Comparison of ENCODE assay signal across 22 cellular contexts in the genomic region with DNA sequence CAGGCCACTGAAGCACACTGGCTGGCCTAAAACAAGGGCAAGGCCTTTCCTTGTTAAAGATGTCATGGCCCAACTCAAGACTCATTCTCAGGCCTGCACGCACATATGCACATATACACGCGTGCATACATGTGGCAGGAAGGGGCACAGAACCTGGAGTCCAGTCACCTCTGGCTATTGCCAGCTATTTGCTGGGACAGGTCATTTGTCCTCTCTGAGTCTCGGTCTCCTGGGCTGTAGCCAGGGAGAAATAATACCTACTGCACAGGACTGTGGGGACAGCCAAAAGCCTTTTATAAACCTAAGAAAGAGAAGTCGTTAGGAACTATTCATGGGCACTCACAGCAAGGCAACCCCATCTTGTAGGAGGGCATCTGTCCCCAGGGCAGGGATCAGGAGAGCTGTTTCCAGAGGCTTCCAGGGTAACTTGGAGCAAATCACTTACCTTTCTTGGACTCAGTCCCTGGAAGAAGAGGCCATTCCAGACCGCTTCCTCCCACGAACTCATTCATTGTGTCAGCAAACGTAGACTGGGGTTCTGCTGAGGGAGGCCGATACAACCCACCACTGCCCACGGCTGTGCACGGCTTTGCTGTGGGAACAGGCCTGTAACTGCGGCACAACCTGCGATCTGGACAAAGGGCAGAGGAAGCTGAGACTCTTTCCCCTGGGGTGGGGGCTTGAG. TPM values are rescaled to one million over a fixed set of nuclear protein-coding genes. Genes with fewer than 3 reads are reported as not detected.
DNase-seq lines count a peak whose midpoint lies in the region; ATAC-seq, FAIRE-seq and TF ChIP-seq lines count a peak whose summit lies in the region.
"Had no signal": no experiment of that assay in that cellular context is flagged by ENCODE, and none has a peak within 500 bp of the region (broad histone marks: within the 10 kb centered on the region; RNA-seq: fewer than 3 reads in every experiment).

No MANE protein-coding gene starts in this region.

- H3K27ac ChIP-seq in breast epithelium (peak overlapping the region; percentile 93 to 99), H1 (ENCODE audit: low read depth, low read length) (no peak overlapping the region), psoas muscle (peak overlapping the region; percentile 64), vagina (peak overlapping the region; percentile 80)
- H3K27ac ChIP-seq: 22Rv1 had no signal

- H3K9ac ChIP-seq in H1 (replicated peaks in 1 of 4; ENCODE audit: extremely low read depth in 1 of 4, low read depth in 3 of 4, low read length in 3 of 4): no peak overlapping the region; a peak in 1 of 7 replicates

- no peaks in the 10 kb centered on the region for H3K27me3 ChIP-seq in breast epithelium
- no peaks in the 10 kb centered on the region for H3K27me3 ChIP-seq in H1 (replicated peaks in 1 of 4; ENCODE audit: control insufficient read depth in 3 of 4, extremely low read depth in 1 of 4, insufficient read depth in 3 of 4, low read length in 3 of 4)
- H3K27me3 ChIP-seq in psoas muscle (ENCODE audit: insufficient read depth in 3 of 3, low read length in 2 of 3): no peaks in the 10 kb centered on the region
- no peaks in the 10 kb centered on the region for H3K27me3 ChIP-seq in vagina
- H3K27me3 ChIP-seq: SJSA1 had no signal

- peaks cover 30% of the 10 kb centered on the region for H3K36me3 Mint-ChIP-seq in MCF 10A (ENCODE audit: insufficient read depth, unreplicated experiment)

- H3K36me3 ChIP-seq in breast epithelium (no peaks in the 10 kb centered on the region), H1 (ENCODE audit: control insufficient read depth in 2 of 4, insufficient read depth in 4 of 4, low read length in 3 of 4) (no peaks in the 10 kb centered on the region; a peak in 1 of 8 replicates), psoas muscle (ENCODE audit: insufficient read depth in 1 of 2, low read depth in 1 of 2) (peaks cover 0 to 3% of the 10 kb centered on the region in 2 donors), vagina (no peaks in the 10 kb centered on the region)

- peak overlapping the region; percentile 43 for H2BK120ac ChIP-seq in H1 (replicated peaks; ENCODE audit: low read depth, low read length)

- no peak overlapping the region for H3K27ac Mint-ChIP-seq in MCF 10A (ENCODE audit: low read depth, unreplicated experiment)
- H3K27ac Mint-ChIP-seq: activated naive CD4-positive, alpha-beta T cell treated with anti-CD3 and anti-CD28 coated beads for 36 hours had no signal

- H4K8ac ChIP-seq in H1 (ENCODE audit: extremely low read depth, insufficient read depth, low read length): no peak overlapping the region; the same call in 1 of the 2 replicates

- CTCF ChIA-PET in MCF 10A (lab: Yijun Ruan, JAX): interaction anchor here (0.6 to 2.1 kb wide), 8 partner anchors 11 to 447 kb away, joined by 3 to 20 read pairs (median 4); no protein-coding TSS in a partner anchor
- CTCF ChIA-PET in H1 (lab: Charles Lee; ENCODE audit: partially characterized antibody): interaction anchor here (0.7 to 11.2 kb wide), 13 partner anchors 12 to 344 kb away, joined by 3 to 93 read pairs (median 4); no protein-coding TSS in a partner anchor

- TF ChIP-seq POLR2A in breast epithelium (IDR thresholded peaks at IDR 0.05) (no peak), H1 (IDR thresholded peaks at IDR 0.05; ENCODE audit: control extremely low read depth in 1 of 2, low read depth in 2 of 2, low read length in 2 of 2) (no peak), vagina (IDR thresholded peaks at IDR 0.05) (no peak)

- no peak overlapping the region for H3K14ac ChIP-seq in H1 (ENCODE audit: insufficient read length)

- no TSS peak for BruUV-seq in MCF 10A (replicated peaks; lab: Mats Ljungman, UMichigan)

- no peak for FAIRE-seq in H1 (lab: Jason Lieb, UNC)
- FAIRE-seq: bronchial epithelial cell, endometrium had no signal

- H3K4me1 ChIP-seq in breast epithelium (peaks cover 21 to 31% of the 10 kb centered on the region in 2 donors), H1 (replicated peaks in 1 of 4; ENCODE audit: control insufficient read depth in 3 of 4, insufficient read depth in 4 of 4, low read length in 3 of 4) (peaks cover 5 to 17% (median 7%) of the 10 kb centered on the region in 4 experiments; a peak in 6 of 7 replicates), psoas muscle (peaks cover 32% of the 10 kb centered on the region), vagina (peaks cover 29% of the 10 kb centered on the region)

- no peaks in the 10 kb centered on the region for H4K20me1 ChIP-seq in H1 (replicated peaks in 1 of 2; ENCODE audit: control insufficient read depth in 1 of 2, insufficient read depth in 2 of 2, low read length in 2 of 2)

- no peak overlapping the region for H3K4me3 ChIP-seq in breast epithelium
- no peak overlapping the region for H3K4me3 ChIP-seq in H1 (ENCODE audit: extremely low read depth in 1 of 4, insufficient read depth in 2 of 4, low read depth in 3 of 4, low read length in 4 of 4)
- H3K4me3 ChIP-seq in psoas muscle: no peak overlapping the region
- no peak overlapping the region for H3K4me3 ChIP-seq in vagina
- H3K4me3 ChIP-seq: SJSA1 had no signal

- peak overlapping the region; percentile 55 for H4K5ac ChIP-seq in H1 (ENCODE audit: insufficient read length, low read depth, low read length)

- peak overlapping the region; percentile 90; the same call in 1 of the 2 replicates for H2BK12ac ChIP-seq in H1 (ENCODE audit: low read depth, low read length)

- H3K4ac ChIP-seq in H1 (replicated peaks; ENCODE audit: insufficient read length, low read depth, low read length): no peak overlapping the region

- H2BK5ac ChIP-seq in H1 (ENCODE audit: low read depth, low read length): peak overlapping the region; percentile 27; the same call in 1 of the 2 replicates

- DNase-seq in breast epithelium (ENCODE audit: low spot score in 2 of 2): no peak
- DNase-seq in MCF 10A (ENCODE audit: unreplicated experiment): no peak
- no peak for DNase-seq in H1 (ENCODE audit: low read depth in 1 of 2, low spot score in 2 of 2)
- DNase-seq in psoas muscle: no peak
- no peak for DNase-seq in vagina (ENCODE audit: extremely low spot score in 2 of 2)
- no peak for DNase-seq in activated CD4-positive, CD25-positive, alpha-beta regulatory T cell treated with anti-CD3 and anti-CD28 coated beads, Interleukin-2, amount 50 U/mL, for 72 hours
- DNase-seq in SKM-1 treated with dmso at 0.1 percent for 144 hours (lab: John Stamatoyannopoulos, UW; ENCODE audit: unreplicated experiment): no peak
- DNase-seq: activated CD4-positive, alpha-beta T cell treated with anti-CD3 and anti-CD28 coated beads for 4 hours; activated naive CD4-positive, alpha-beta T cell treated with anti-CD3 and anti-CD28 coated beads for 36 hours; foreskin melanocyte; KBM-7; NCI-H1105; NCI-H226; stimulated activated naive CD4-positive, alpha-beta T cell; T-helper 9 cell had no signal

- POLR2A ChIA-PET in MCF 10A (lab: Yijun Ruan, JAX): interaction anchor here (1.2 to 3.4 kb wide), 6 partner anchors 12 to 308 kb away, joined by 4 to 75 read pairs (median 8); a partner anchor contains a TSS
- POLR2A ChIA-PET in H1 (lab: Charles Lee; ENCODE audit: partially characterized antibody): interaction anchor here (0.8 to 1.4 kb wide), 4 partner anchors 25 to 100 kb away, joined by 3 to 5 read pairs (median 3); a partner anchor contains a TSS

- H3K79me2 ChIP-seq in H1 (ENCODE audit: control insufficient read depth in 1 of 2, insufficient read depth in 2 of 2, low read length in 2 of 2): no peaks in the 10 kb centered on the region

- no peaks in the 10 kb centered on the region for H3K27me3 Mint-ChIP-seq in MCF 10A (ENCODE audit: insufficient read depth, unreplicated experiment)

- no peak overlapping the region for H3K23ac ChIP-seq in H1 (ENCODE audit: insufficient read length)

- 91% methylated on average over 13 of the region's 13 CpGs; no CpG with 5 or more reads in 1 of the 2 experiments for WGBS in H1 (ENCODE audit: extremely low coverage in 1 of 2, insufficient coverage in 1 of 2, insufficient read length in 1 of 2, insufficient replicate concordance in 2 of 2, low coverage in 1 of 2, low lambda C conversion rate in 2 of 2, missing lambda C conversion rate in 1 of 2), 2 experiments
- WGBS in psoas muscle, 3 donors: 67 to 75% (median 72%) methylated on average over 13 of the region's 13 CpGs

- TF ChIP-seq EP300 in H1 (IDR thresholded peaks at IDR 0.05; ENCODE audit: borderline replicate concordance in 1 of 2, low read depth in 2 of 2, low read length in 2 of 2): no peak

- intact Hi-C loops in breast epithelium (cut with DNase I; ENCODE audit: low total_unique reads): no loop called here
- intact Hi-C loops in MCF 10A (cut with micrococcal nuclease): loop anchor here (2.0 to 5.0 kb wide), 2 partner anchors 47 to 105 kb away; a partner anchor contains a TSS
- intact Hi-C loops in psoas muscle (cut with DNase I): no loop called here
- intact Hi-C loops in vagina (cut with DNase I): loop anchor here (10.0 kb wide), 1 partner anchor 337 kb away; no protein-coding TSS in a partner anchor

- ATAC-seq in psoas muscle: peak in 2 of 4 donors; percentile 20 to 43
- no peak for ATAC-seq in HG03460 (IDR thresholded peaks at IDR 0.05; ENCODE audit: unreplicated experiment)

- no peak overlapping the region for H3K56ac ChIP-seq in H1 (replicated peaks; ENCODE audit: insufficient read length, low read depth, low read length)

- no peak for TF ChIP-seq RAD21 in H1 (IDR thresholded peaks at IDR 0.05 in 1 of 2, conservative IDR thresholded peaks at IDR 0.05 in 1 of 2; ENCODE audit: low read depth in 2 of 2, low read length in 2 of 2)

- no peaks in the 10 kb centered on the region; the same call in 1 of the 2 replicates for H3K23me2 ChIP-seq in H1 (ENCODE audit: low read depth, low read length)

- H3K79me1 ChIP-seq in H1 (ENCODE audit: low read depth, low read length): no peaks in the 10 kb centered on the region

- peak overlapping the region; percentile 8; the same call in 1 of the 2 replicates for H2AK5ac ChIP-seq in H1 (ENCODE audit: low read depth, low read length)

- H3K4me2 ChIP-seq in H1 (ENCODE audit: insufficient read depth in 1 of 2, low read depth in 2 of 2, low read length in 2 of 2): peak overlapping the region in 1 of 2 experiments; percentile 4; a peak in 1 of 4 replicates

- H3K4me3 Mint-ChIP-seq in MCF 10A (ENCODE audit: unreplicated experiment): no peak overlapping the region
- H3K4me3 Mint-ChIP-seq: activated naive CD4-positive, alpha-beta T cell treated with anti-CD3 and anti-CD28 coated beads for 36 hours had no signal

- peak overlapping the region; percentile 49 for H4K91ac ChIP-seq in H1 (replicated peaks; ENCODE audit: insufficient read length, low read length)

- no peaks in the 10 kb centered on the region for H3K9me3 Mint-ChIP-seq in MCF 10A (ENCODE audit: unreplicated experiment)
- H3K9me3 Mint-ChIP-seq: activated naive CD4-positive, alpha-beta T cell treated with anti-CD3 and anti-CD28 coated beads for 36 hours had no signal

- H3K18ac ChIP-seq in H1 (ENCODE audit: extremely low read depth, low read length): peak overlapping the region; percentile 15; the same call in 1 of the 2 replicates

- no peak for TF ChIP-seq CTCF in breast epithelium (IDR thresholded peaks at IDR 0.05)
- no peak for TF ChIP-seq CTCF in MCF 10A (IDR thresholded peaks at IDR 0.05; ENCODE audit: unreplicated experiment)
- no peak for TF ChIP-seq CTCF in H1 (IDR thresholded peaks at IDR 0.05; ENCODE audit: control extremely low read depth in 1 of 3, insufficient read depth in 1 of 3, low read depth in 1 of 3, low read length in 3 of 3)
- TF ChIP-seq CTCF in psoas muscle (IDR thresholded peaks at IDR 0.05): no peak
- no peak for TF ChIP-seq CTCF in vagina (IDR thresholded peaks at IDR 0.05)

- no peak overlapping the region for H2AFZ ChIP-seq in H1 (ENCODE audit: low read length)

- peak overlapping the region; percentile 75; the same call in 1 of the 2 replicates for H2BK20ac ChIP-seq in H1 (ENCODE audit: low read length)

- no peaks in the 10 kb centered on the region for H3K9me3 ChIP-seq in breast epithelium
- H3K9me3 ChIP-seq in H1 (ENCODE audit: insufficient read depth in 2 of 2, low read depth in 1 of 2, low read length in 1 of 2): no peaks in the 10 kb centered on the region
- H3K9me3 ChIP-seq in psoas muscle: no peaks in the 10 kb centered on the region
- no peaks in the 10 kb centered on the region for H3K9me3 ChIP-seq in vagina
- H3K9me3 ChIP-seq: SJSA1 had no signal

- peaks cover 42% of the 10 kb centered on the region for H3K4me1 Mint-ChIP-seq in MCF 10A (ENCODE audit: insufficient read depth, unreplicated experiment)

- H2BK15ac ChIP-seq in H1 (ENCODE audit: low read length): peak overlapping the region; percentile 81; the same call in 1 of the 2 replicates

RNA-seq across cellular contexts. Expression of a gene that starts 41.1 kb away (rescaled TPM):
- under 1 TPM in 1 of 3 donors, not detected in 2; 0.15 TPM for total RNA-seq in breast epithelium
- total RNA-seq in MCF 10A (2022): not detected in 2 replicates
- total RNA-seq in H1 (2021; fragmentation: NEBNext Ultra II Directional; extraction: Animal tissue kit (Norgen Biotek cat#: 25700)): not detected in 2 replicates
- polyA plus RNA-seq in H1 (2011; rRNA removed): not detected in 2 replicates
- polyA plus RNA-seq in H1 (2011; cell fraction: cytosol; rRNA removed): not detected
- not detected for polyA plus RNA-seq in H1 (2011; cell fraction: nucleus; rRNA removed)
- not detected in 4 replicates for polyA plus RNA-seq in H1 (2012, experiment 1 of 2)
- polyA plus RNA-seq in H1 (2012, experiment 2 of 2): not detected
- not detected for polyA plus RNA-seq in H1 (2013, experiment 1 of 2)
- polyA plus RNA-seq in H1 (2013, experiment 2 of 2): not detected
- polyA minus RNA-seq in H1 (2011; rRNA and poly(A)+ RNA removed): not detected in 2 replicates
- not detected for polyA minus RNA-seq in H1 (2011; cell fraction: cytosol; rRNA and poly(A)+ RNA removed)
- polyA minus RNA-seq in H1 (2011; cell fraction: nucleus; rRNA and poly(A)+ RNA removed): 0.20 TPM
- not detected for total RNA-seq in psoas muscle
- polyA plus RNA-seq in psoas muscle: under 1 TPM in 1 of 3 donors, not detected in 2; 0.01 TPM
- not detected for total RNA-seq in vagina
- total RNA-seq: activated naive CD4-positive, alpha-beta T cell treated with anti-CD3 and anti-CD28 coated beads for 36 hours; bronchial epithelial cell; lung microvascular endothelial cell; SJSA1 had no signal
- polyA plus RNA-seq: neural cell had no signal

RNA-seq across cellular contexts. Expression of a gene that starts 47.3 kb away (rescaled TPM):
- total RNA-seq in breast epithelium: 10 to 100 TPM; 43.2 to 60.6 (median 45.8) TPM
- 18.7 and 21.0 TPM in 2 replicates for total RNA-seq in MCF 10A (2022)
- total RNA-seq in H1 (2021; fragmentation: NEBNext Ultra II Directional; extraction: Animal tissue kit (Norgen Biotek cat#: 25700)): 23.7 and 26.2 TPM in 2 replicates
- polyA plus RNA-seq in H1 (2011; rRNA removed): 25.1 and 37.8 TPM in 2 replicates
- 25.4 TPM for polyA plus RNA-seq in H1 (2011; cell fraction: cytosol; rRNA removed)
- 83.2 TPM for polyA plus RNA-seq in H1 (2011; cell fraction: nucleus; rRNA removed)
- 24.7 to 27.3 TPM (median 26.7 TPM) in 4 replicates for polyA plus RNA-seq in H1 (2012, experiment 1 of 2)
- polyA plus RNA-seq in H1 (2012, experiment 2 of 2): 11.7 TPM
- polyA plus RNA-seq in H1 (2013, experiment 1 of 2): 10.8 TPM
- 10.7 TPM for polyA plus RNA-seq in H1 (2013, experiment 2 of 2)
- 51.7 and 59.2 TPM in 2 replicates for polyA minus RNA-seq in H1 (2011; rRNA and poly(A)+ RNA removed)
- 27.2 TPM for polyA minus RNA-seq in H1 (2011; cell fraction: cytosol; rRNA and poly(A)+ RNA removed)
- polyA minus RNA-seq in H1 (2011; cell fraction: nucleus; rRNA and poly(A)+ RNA removed): 50.2 TPM
- total RNA-seq in psoas muscle: 1 to 10 TPM; 4.5 to 7.3 (median 5.7) TPM
- 1 to 10 TPM; 2.3 to 4.3 (median 3.2) TPM for polyA plus RNA-seq in psoas muscle
- 33.4 TPM for total RNA-seq in vagina

RNA-seq across cellular contexts. Expression of a gene that starts 47.6 kb away (rescaled TPM):
- 10 to 100 TPM; 29.8 to 41.6 (median 37.7) TPM for total RNA-seq in breast epithelium
- total RNA-seq in MCF 10A (2022): 30.6 and 35.8 TPM in 2 replicates
- total RNA-seq in H1 (2021; fragmentation: NEBNext Ultra II Directional; extraction: Animal tissue kit (Norgen Biotek cat#: 25700)): 33.4 and 35.8 TPM in 2 replicates
- polyA plus RNA-seq in H1 (2011; rRNA removed): 11.1 and 11.2 TPM in 2 replicates
- 21.5 TPM for polyA plus RNA-seq in H1 (2011; cell fraction: cytosol; rRNA removed)
- polyA plus RNA-seq in H1 (2011; cell fraction: nucleus; rRNA removed): 17.8 TPM
- 20.2 to 32.6 TPM (median 22.2 TPM) in 4 replicates for polyA plus RNA-seq in H1 (2012, experiment 1 of 2)
- polyA plus RNA-seq in H1 (2012, experiment 2 of 2): 2.5 TPM
- polyA plus RNA-seq in H1 (2013, experiment 1 of 2): 38.1 TPM
- polyA plus RNA-seq in H1 (2013, experiment 2 of 2): 37.6 TPM
- 19.3 and 20.7 TPM in 2 replicates for polyA minus RNA-seq in H1 (2011; rRNA and poly(A)+ RNA removed)
- 17.2 TPM for polyA minus RNA-seq in H1 (2011; cell fraction: cytosol; rRNA and poly(A)+ RNA removed)
- 46.7 TPM for polyA minus RNA-seq in H1 (2011; cell fraction: nucleus; rRNA and poly(A)+ RNA removed)
- 10 to 100 TPM; 16.0 to 23.1 (median 19.9) TPM for total RNA-seq in psoas muscle
- 10 to 100 TPM; 17.9 to 30.4 (median 18.1) TPM for polyA plus RNA-seq in psoas muscle
- total RNA-seq in vagina: 32.4 TPM

RNA-seq across cellular contexts. Expression of a gene that starts 55.6 kb away (rescaled TPM):
- total RNA-seq in breast epithelium: not detected
- not detected in 2 replicates for total RNA-seq in MCF 10A (2022)
- not detected in 2 replicates for total RNA-seq in H1 (2021; fragmentation: NEBNext Ultra II Directional; extraction: Animal tissue kit (Norgen Biotek cat#: 25700))
- not detected in 2 replicates for polyA plus RNA-seq in H1 (2011; rRNA removed)
- polyA plus RNA-seq in H1 (2011; cell fraction: cytosol; rRNA removed): not detected
- not detected for polyA plus RNA-seq in H1 (2011; cell fraction: nucleus; rRNA removed)
- polyA plus RNA-seq in H1 (2012, experiment 1 of 2): not detected in 4 replicates
- polyA plus RNA-seq in H1 (2012, experiment 2 of 2): not detected
- polyA plus RNA-seq in H1 (2013, experiment 1 of 2): not detected
- polyA plus RNA-seq in H1 (2013, experiment 2 of 2): not detected
- polyA minus RNA-seq in H1 (2011; rRNA and poly(A)+ RNA removed): not detected in 2 replicates
- not detected for polyA minus RNA-seq in H1 (2011; cell fraction: cytosol; rRNA and poly(A)+ RNA removed)
- not detected for polyA minus RNA-seq in H1 (2011; cell fraction: nucleus; rRNA and poly(A)+ RNA removed)
- total RNA-seq in psoas muscle: not detected
- not detected for polyA plus RNA-seq in psoas muscle
- not detected for total RNA-seq in vagina
- total RNA-seq: activated naive CD4-positive, alpha-beta T cell treated with anti-CD3 and anti-CD28 coated beads for 36 hours; bronchial epithelial cell; lung microvascular endothelial cell; SJSA1 had no signal
- polyA plus RNA-seq: neural cell had no signal

RNA-seq across cellular contexts. Expression of a gene that starts 58.9 kb away (rescaled TPM):
- total RNA-seq in breast epithelium (1 to 10 TPM in 2 of 3 donors, under 1 TPM in 1; 0.32 to 1.3 (median 1.0) TPM), MCF 10A (2022) (0.22 TPM in 1 of 2 replicates, not detected in the other), psoas muscle (not detected), vagina (not detected)
- 0.75 and 0.99 TPM in 2 replicates for total RNA-seq in H1 (2021; fragmentation: NEBNext Ultra II Directional; extraction: Animal tissue kit (Norgen Biotek cat#: 25700))
- polyA plus RNA-seq in H1 (2011; rRNA removed) (0.60 and 0.71 TPM in 2 replicates), psoas muscle (under 1 TPM in 2 of 3 donors, not detected in 1; 0.04 to 0.30 TPM)
- polyA plus RNA-seq in H1 (2011; cell fraction: cytosol; rRNA removed): 0.54 TPM
- 2.1 TPM for polyA plus RNA-seq in H1 (2011; cell fraction: nucleus; rRNA removed)
- polyA plus RNA-seq in H1 (2012, experiment 1 of 2): 0.88 to 1.4 TPM (median 1.2 TPM) in 4 replicates
- polyA plus RNA-seq in H1 (2012, experiment 2 of 2): 0.38 TPM
- 0.51 TPM for polyA plus RNA-seq in H1 (2013, experiment 1 of 2)
- 0.33 TPM for polyA plus RNA-seq in H1 (2013, experiment 2 of 2)
- 0.37 and 1.3 TPM in 2 replicates for polyA minus RNA-seq in H1 (2011; rRNA and poly(A)+ RNA removed)
- polyA minus RNA-seq in H1 (2011; cell fraction: cytosol; rRNA and poly(A)+ RNA removed): not detected
- 0.70 TPM for polyA minus RNA-seq in H1 (2011; cell fraction: nucleus; rRNA and poly(A)+ RNA removed)
- total RNA-seq: bronchial epithelial cell, SJSA1 had no signal

Comparison
In these comparisons a context has a peak if more than half of its experiments do, and no peak if none do; other contexts are left out.
1. intact Hi-C loops: an anchor here in MCF 10A (2.0 to 5.0 kb wide) and vagina (10.0 kb wide); none called in breast epithelium and psoas muscle.